Comparison of ENCODE assay signal across 8 cellular contexts in the genomic region with DNA sequence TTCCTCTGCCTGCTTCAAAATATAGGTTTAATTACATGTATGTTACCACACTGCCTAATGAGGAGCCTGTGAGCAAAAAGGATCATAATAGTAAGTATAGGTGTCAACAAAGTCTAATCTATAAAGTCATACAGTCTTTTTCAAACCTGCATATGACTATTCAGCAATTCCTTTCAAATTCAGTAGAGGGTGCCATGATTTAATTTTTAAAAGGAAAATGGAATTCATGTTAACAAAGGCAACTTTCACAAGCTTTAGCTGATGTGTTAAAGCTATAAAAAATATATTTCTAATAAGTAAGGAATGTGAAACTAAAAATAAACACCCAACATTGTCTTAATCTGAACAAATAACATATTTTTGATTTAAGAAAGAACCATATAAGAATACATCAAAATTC. TPM values are rescaled to one million over a fixed set of nuclear protein-coding genes. Genes with fewer than 3 reads are reported as not detected.
DNase-seq lines count a peak whose midpoint lies in the region; ATAC-seq and TF ChIP-seq lines count a peak whose summit lies in the region.

No MANE protein-coding gene starts in this region.

- DNase-seq in NCI-H82 (lab: John Stamatoyannopoulos, UW): peak; percentile 17
- no peak for DNase-seq in NCI-H82 treated with DMSO at 0.1 percent for 48 hours (lab: John Stamatoyannopoulos, UW; ENCODE audit: unreplicated experiment)
- no peak for DNase-seq in PC-9
- DNase-seq in foreskin fibroblast: peak in 1 of 2 donors; percentile 27
- no peak for DNase-seq in stimulated activated naive CD8-positive, alpha-beta T cell treated with anti-CD3 and anti-CD28 coated beads, Interleukin-15, Interleukin-2, amounts not matched to agents 100 U/mL and 50 U/mL, for 24 hours
- DNase-seq in effector CD4-positive, alpha-beta T cell: no peak
- no peak for DNase-seq in 8988T

- H2AFZ ChIP-seq in PC-9: no peak overlapping the region

- H3K9me3 ChIP-seq in PC-9 (ENCODE audit: insufficient read depth, low read depth): no peaks in the 10 kb centered on the region

- H3K4me3 ChIP-seq in PC-9: no peak overlapping the region
- no peak overlapping the region for H3K4me3 ChIP-seq in foreskin fibroblast (ENCODE audit: low read depth in 1 of 2, low read length in 2 of 2)

- ATAC-seq in stimulated activated naive CD8-positive, alpha-beta T cell treated with anti-CD3 and anti-CD28 coated beads, Interleukin-15, Interleukin-2, amounts not matched to agents 100 U/mL and 50 U/mL, for 24 hours: peak; percentile 28
- ATAC-seq in HG03045 (IDR thresholded peaks at IDR 0.05; ENCODE audit: unreplicated experiment): no peak

- H3K36me3 ChIP-seq in PC-9 (ENCODE audit: low read depth): no peaks in the 10 kb centered on the region

- peaks cover 35% of the 10 kb centered on the region for H3K27me3 ChIP-seq in PC-9 (ENCODE audit: insufficient read depth, low read depth)

- no peak overlapping the region for H3K4me2 ChIP-seq in PC-9

- H3K79me2 ChIP-seq in PC-9 (ENCODE audit: low read depth): no peaks in the 10 kb centered on the region

- CTCF ChIA-PET in PC-9 (lab: Charles Lee): no interaction called here

- TF ChIP-seq CTCF in PC-9 (conservative IDR thresholded peaks at IDR 0.05) (peak; percentile 39; the same call in 1 of the 2 replicates), foreskin fibroblast (IDR thresholded peaks at IDR 0.05; ENCODE audit: low read depth, low read length) (peak; percentile 40)

- POLR2A ChIA-PET in PC-9 (lab: Charles Lee; ENCODE audit: unreplicated experiment): interaction anchor here (0.6 to 0.8 kb wide), 3 partner anchors 141 to 689 kb away, joined by 3 to 7 read pairs (median 3); no protein-coding TSS in a partner anchor

- no peaks in the 10 kb centered on the region for H3K4me1 ChIP-seq in PC-9 (replicated peaks; ENCODE audit: insufficient read depth)

- H3K9me2 ChIP-seq in PC-9 (ENCODE audit: insufficient read depth): no peaks in the 10 kb centered on the region

- no peak overlapping the region for H3K27ac ChIP-seq in PC-9

- no peaks in the 10 kb centered on the region for H4K20me1 ChIP-seq in PC-9 (ENCODE audit: insufficient read depth)

- intact Hi-C loops in PC-9 (cut with micrococcal nuclease; ENCODE audit: unreplicated experiment): loop anchor here (5.0 kb wide), 1 partner anchor 132 kb away; no protein-coding TSS in a partner anchor

- no TSS peak for BruUV-seq in PC-9 (replicated peaks; lab: Mats Ljungman, UMichigan)

- H3F3A ChIP-seq in PC-9 (ENCODE audit: insufficient read depth, low read depth): no peaks in the 10 kb centered on the region

RNA-seq across cellular contexts. Expression of a gene that starts 52.1 kb away (rescaled TPM):
- total RNA-seq in PC-9 (2021): 0.35 and 0.55 TPM in 2 replicates
